In the genomic region with DNA sequence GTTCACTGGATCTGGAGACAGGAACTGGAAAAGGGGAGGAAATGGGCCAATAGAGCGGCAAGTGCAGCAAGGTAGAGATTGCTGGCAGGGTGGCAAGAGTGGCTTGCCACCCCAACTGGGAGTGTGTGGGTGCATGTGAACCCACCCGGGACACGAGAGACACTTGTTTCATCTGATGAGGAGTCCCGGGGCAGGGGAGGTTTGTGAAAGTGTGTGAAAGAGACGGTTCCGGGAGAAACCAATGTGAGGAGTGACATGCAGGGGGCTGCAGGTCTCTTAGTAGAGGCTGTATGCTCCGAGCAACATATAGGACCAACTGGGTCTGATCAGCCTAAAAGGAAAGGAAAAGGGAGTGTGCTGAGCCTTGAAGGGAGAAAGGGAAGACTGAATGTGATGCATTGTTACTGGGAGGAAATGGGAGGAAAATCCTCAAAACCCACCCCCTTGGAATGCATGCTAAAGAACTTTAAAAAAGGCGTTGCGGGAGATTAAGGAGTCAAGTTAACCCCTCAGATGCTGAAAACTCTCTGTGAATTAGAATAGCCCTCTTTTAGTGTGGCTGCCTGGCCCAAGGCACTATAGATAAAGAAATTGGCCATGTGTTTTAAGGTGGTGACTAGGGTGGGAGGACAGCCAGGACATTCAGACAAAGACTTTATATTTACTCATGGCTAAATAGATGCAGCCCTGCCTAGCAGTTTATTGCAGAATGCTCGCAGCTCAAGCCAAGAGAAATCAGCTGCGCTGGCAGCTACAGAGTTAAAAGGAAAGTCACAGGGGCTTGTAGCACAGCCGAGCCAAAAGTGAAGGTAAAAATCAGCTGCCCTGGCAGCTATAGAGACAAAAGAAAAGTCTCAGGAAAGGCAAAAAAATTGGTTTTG, we compare ENCODE assay signal across 8 cellular contexts. TPM values are rescaled to one million over a fixed set of nuclear protein-coding genes. Genes with fewer than 3 reads are reported as not detected.
A peak's percentile ranks its signal among the peaks of the same experiment; 100 is the strongest.
DNase-seq lines count a peak whose midpoint lies in the region; ATAC-seq, FAIRE-seq and TF ChIP-seq lines count a peak whose summit lies in the region.

No MANE protein-coding gene starts in this region.

- H3K4me3 Mint-ChIP-seq in activated CD4-positive, alpha-beta memory T cell treated with anti-CD3 and anti-CD28 coated beads for 36 hours, result no peak overlapping the region

- H3K36me3 Mint-ChIP-seq in activated CD4-positive, alpha-beta memory T cell treated with anti-CD3 and anti-CD28 coated beads for 36 hours, result no peaks in the 10 kb centered on the region

- H3K79me2 ChIP-seq in HepG2 (ENCODE audit: insufficient read depth, low read length), result no peaks in the 10 kb centered on the region

- H3K27me3 ChIP-seq in right lobe of liver, result no peaks in the 10 kb centered on the region
- H3K27me3 ChIP-seq in HepG2 (ENCODE audit: control insufficient read depth in 1 of 2, insufficient read depth in 2 of 2, low read length in 2 of 2), result no peaks in the 10 kb centered on the region
- no peaks in the 10 kb centered on the region for H3K27me3 ChIP-seq in iPS-18a (ENCODE audit: control insufficient read depth, insufficient read depth, low read length)
- no peaks in the 10 kb centered on the region for H3K27me3 ChIP-seq in thymus (ENCODE audit: control insufficient read depth, insufficient read depth)

- H3K9me3 Mint-ChIP-seq in activated CD4-positive, alpha-beta memory T cell treated with anti-CD3 and anti-CD28 coated beads for 36 hours, result no peaks in the 10 kb centered on the region

- H3K27ac Mint-ChIP-seq in activated CD4-positive, alpha-beta memory T cell treated with anti-CD3 and anti-CD28 coated beads for 36 hours, result no peak overlapping the region

- H3K9me3 ChIP-seq in right lobe of liver, result no peaks in the 10 kb centered on the region
- no peaks in the 10 kb centered on the region for H3K9me3 ChIP-seq in HepG2 (ENCODE audit: low read length)
- peaks cover 4% of the 10 kb centered on the region for H3K9me3 ChIP-seq in iPS-18a (ENCODE audit: control insufficient read depth, low read depth, low read length)
- H3K9me3 ChIP-seq in thymus (ENCODE audit: control insufficient read depth), result no peaks in the 10 kb centered on the region

- no peak overlapping the region for H3K27ac ChIP-seq in right lobe of liver
- H3K27ac ChIP-seq in HepG2 (ENCODE audit: extremely low read length, insufficient read depth, low read length), result no peak overlapping the region
- peak overlapping the region; percentile 71 for H3K27ac ChIP-seq in iPS-18a (ENCODE audit: low read length)
- H3K27ac ChIP-seq in thymus (ENCODE audit: low read depth), result peak overlapping the region; percentile 25

- H3K36me3 ChIP-seq in right lobe of liver, result no peaks in the 10 kb centered on the region
- H3K36me3 ChIP-seq in HepG2 (replicated peaks in 1 of 2; ENCODE audit: control insufficient read depth in 1 of 2, insufficient read depth in 2 of 2, low read length in 2 of 2), result no peaks in the 10 kb centered on the region
- H3K36me3 ChIP-seq in iPS-18a (ENCODE audit: control insufficient read depth, low read depth, low read length), result no peaks in the 10 kb centered on the region
- peaks cover 3% of the 10 kb centered on the region for H3K36me3 ChIP-seq in thymus (ENCODE audit: control insufficient read depth, insufficient read depth)

- TF ChIP-seq EP300 in HepG2 (IDR thresholded peaks at IDR 0.05; ENCODE audit: low read depth in 2 of 2, low read length in 2 of 2), result no peak
- no peak for TF ChIP-seq EP300 in HepG2 (CRISPR knock-in tag; IDR thresholded peaks at IDR 0.05; ENCODE audit: borderline replicate concordance)

- intact Hi-C loops in right lobe of liver (cut with DNase I) (no loop called here), HepG2 (cut with micrococcal nuclease; ENCODE audit: unreplicated experiment) (no loop called here), lower leg skin (cut with DNase I; ENCODE audit: low total_unique reads) (no loop called here)
- intact Hi-C loops in activated CD4-positive, alpha-beta memory T cell treated with anti-CD3 and anti-CD28 coated beads for 36 hours (cut with micrococcal nuclease), result loop anchor here (5.0 kb wide), 2 partner anchors 176 to 191 kb away; no protein-coding TSS in a partner anchor

- CTCF ChIA-PET in HepG2 (lab: Yijun Ruan, JAX; ENCODE audit: low intra/inter-chr PET ratio, low total read pairs), result no interaction called here
- CTCF ChIA-PET in activated CD4-positive, alpha-beta memory T cell treated with anti-CD3 and anti-CD28 coated beads for 36 hours (lab: Charles Lee), result interaction anchor here (0.7 to 4.6 kb wide), 8 partner anchors 9 to 230 kb away, joined by 3 to 33 read pairs (median 3); a partner anchor contains a TSS

- TF ChIP-seq CTCF in right lobe of liver (IDR thresholded peaks at IDR 0.05), result no peak
- TF ChIP-seq CTCF in HepG2 (CRISPR knock-in tag; IDR thresholded peaks at IDR 0.05), result no peak
- no peak for TF ChIP-seq CTCF in D721Med (IDR thresholded peaks at IDR 0.05; ENCODE audit: insufficient read depth, missing control alignments)
- TF ChIP-seq CTCF in lower leg skin (IDR thresholded peaks at IDR 0.05), result no peak

- TF ChIP-seq POLR2A in right lobe of liver (IDR thresholded peaks at IDR 0.05) (no peak), HepG2 (IDR thresholded peaks at IDR 0.05; ENCODE audit: insufficient read depth in 1 of 2, low read depth in 2 of 2, low read length in 2 of 2) (no peak), lower leg skin (IDR thresholded peaks at IDR 0.05) (no peak)

- FAIRE-seq in HepG2 (lab: Jason Lieb, UNC) (no peak), D721Med (lab: Jason Lieb, UNC) (no peak)

- H3K4me2 ChIP-seq in HepG2 (ENCODE audit: low read depth, low read length), result no peak overlapping the region

- WGBS in right lobe of liver (ENCODE audit: insufficient coverage, low coverage, low lambda C conversion rate, missing lambda C conversion rate), result 33% methylated on average over 12 of the region's 12 CpGs
- WGBS in HepG2 (ENCODE audit: low lambda C conversion rate), result 39% methylated on average over 12 of the region's 12 CpGs
- WGBS in thymus, result 53% methylated on average over 12 of the region's 12 CpGs
- WGBS in lower leg skin, 2 donors, result 37 to 40% methylated on average over 12 of the region's 12 CpGs

- ATAC-seq in right lobe of liver, result no peak
- ATAC-seq in HepG2, result no peak

- no peaks in the 10 kb centered on the region for H3K4me1 ChIP-seq in right lobe of liver
- H3K4me1 ChIP-seq in HepG2 (ENCODE audit: insufficient read depth, low read length), result no peaks in the 10 kb centered on the region
- peaks cover 32% of the 10 kb centered on the region for H3K4me1 ChIP-seq in iPS-18a (ENCODE audit: control insufficient read depth, low read depth, low read length)
- H3K4me1 ChIP-seq in thymus (ENCODE audit: control insufficient read depth, insufficient read depth, low read length), result peaks cover 17% of the 10 kb centered on the region

- no peaks in the 10 kb centered on the region for H3K27me3 Mint-ChIP-seq in activated CD4-positive, alpha-beta memory T cell treated with anti-CD3 and anti-CD28 coated beads for 36 hours

- TF ChIP-seq RAD21 in HepG2 (CRISPR knock-in tag; IDR thresholded peaks at IDR 0.05), result no peak

- BruUV-seq in HepG2 (replicated peaks; lab: Mats Ljungman, UMichigan), result no TSS peak

- no peak for DNase-seq in right lobe of liver
- DNase-seq in HepG2 (ENCODE audit: low spot score), result no peak
- peak; percentile 31 for DNase-seq in activated CD4-positive, alpha-beta memory T cell treated with anti-CD3 and anti-CD28 coated beads for 36 hours
- DNase-seq in GF-D8 (lab: John Stamatoyannopoulos, UW), result no peak
- DNase-seq in D721Med (ENCODE audit: insufficient read length, low spot score), result no peak
- DNase-seq in lower leg skin (ENCODE audit: low spot score in 2 of 2), result no peak

- peaks cover 8% of the 10 kb centered on the region for H3K4me1 Mint-ChIP-seq in activated CD4-positive, alpha-beta memory T cell treated with anti-CD3 and anti-CD28 coated beads for 36 hours (ENCODE audit: low read depth)

- no peak overlapping the region for H2AFZ ChIP-seq in HepG2 (ENCODE audit: low read length)

- H3K9ac ChIP-seq in HepG2 (ENCODE audit: insufficient read depth, low read depth, low read length) (no peak overlapping the region), iPS-18a (ENCODE audit: low read length) (peak overlapping the region; percentile 68)

- H4K20me1 ChIP-seq in HepG2 (ENCODE audit: insufficient read depth, low read length), result no peaks in the 10 kb centered on the region

- H3K4me3 ChIP-seq in right lobe of liver (peak overlapping the region; percentile 4 to 37 (median 22)), HepG2 (replicated peaks in 1 of 3; ENCODE audit: insufficient read depth in 1 of 3, low read depth in 2 of 3, low read length in 3 of 3) (no peak overlapping the region), iPS-18a (ENCODE audit: low read length) (peak overlapping the region; percentile 64), thymus (ENCODE audit: low read length) (peak overlapping the region; percentile 59), lower leg skin (ENCODE audit: low read depth, poor library complexity, severe bottlenecking) (no peak overlapping the region)

- in situ Hi-C loops in HepG2 (cut with HindIII; ENCODE audit: extremely low pct_ligation_motif_present, low pct_unique_long_range_greater_than_20kb), result no loop called here

- POLR2A ChIA-PET in HepG2 (lab: Yijun Ruan, JAX), result no interaction called here
- POLR2A ChIA-PET in activated CD4-positive, alpha-beta memory T cell treated with anti-CD3 and anti-CD28 coated beads for 36 hours (lab: Charles Lee), result interaction anchor here (1.3 kb wide), 1 partner anchor 13 kb away, joined by 3 read pairs; no protein-coding TSS in a partner anchor

RNA-seq across cellular contexts. Expression of a gene that starts 9.1 kb away (rescaled TPM):
- not detected for total RNA-seq in right lobe of liver
- not detected in 2 replicates for total RNA-seq in HepG2 (2016; rRNA removed; fragmentation: Illumina TruSeq; extraction: Trizol)
- total RNA-seq in HepG2 (2016; cell fraction: cytosol; rRNA removed; fragmentation: Illumina TruSeq; extraction: Trizol; ENCODE audit: low read depth), result not detected in 2 replicates
- not detected in 2 replicates for total RNA-seq in HepG2 (2016; cell fraction: insoluble cytoplasmic fraction; rRNA removed; fragmentation: Illumina TruSeq; extraction: Trizol)
- total RNA-seq in HepG2 (2016; cell fraction: membrane; rRNA removed; fragmentation: Illumina TruSeq; extraction: Trizol), result not detected in 2 replicates
- total RNA-seq in HepG2 (2016; cell fraction: nucleus; rRNA removed; fragmentation: Illumina TruSeq; extraction: Trizol), result not detected in 2 replicates
- not detected in 2 replicates for polyA plus RNA-seq in HepG2 (2011; rRNA removed)
- not detected in 2 replicates for polyA plus RNA-seq in HepG2 (2011; cell fraction: cytosol; rRNA removed)
- not detected in 2 replicates for polyA plus RNA-seq in HepG2 (2011; cell fraction: nucleus; rRNA removed)
- polyA plus RNA-seq in HepG2 (2012), result not detected in 2 replicates
- not detected in 2 replicates for polyA plus RNA-seq in HepG2 (2016; cell fraction: cytosol; fragmentation: Illumina TruSeq; extraction: Trizol; ENCODE audit: low read depth)
- not detected in 2 replicates for polyA plus RNA-seq in HepG2 (2016; cell fraction: insoluble cytoplasmic fraction; fragmentation: Illumina TruSeq; extraction: Trizol; ENCODE audit: low read depth)
- not detected in 2 replicates for polyA plus RNA-seq in HepG2 (2016; cell fraction: membrane; fragmentation: Illumina TruSeq; extraction: Trizol; ENCODE audit: low read depth)
- polyA plus RNA-seq in HepG2 (2016; cell fraction: nucleus; fragmentation: Illumina TruSeq; extraction: Trizol; ENCODE audit: insufficient read depth, low read depth), result not detected in 2 replicates
- not detected in 2 replicates for polyA minus RNA-seq in HepG2 (2011; rRNA and poly(A)+ RNA removed; ENCODE audit: low replicate concordance)
- not detected in 2 replicates for polyA minus RNA-seq in HepG2 (2011; cell fraction: cytosol; rRNA and poly(A)+ RNA removed)
- polyA minus RNA-seq in HepG2 (2011; cell fraction: nucleus; rRNA and poly(A)+ RNA removed), result not detected in 2 replicates
- not detected for total RNA-seq in activated CD4-positive, alpha-beta memory T cell treated with anti-CD3 and anti-CD28 coated beads for 36 hours
- polyA plus RNA-seq in thymus, result 0.11 TPM
- total RNA-seq in lower leg skin, result not detected

RNA-seq across cellular contexts. Expression of a gene that starts 29.8 kb away (rescaled TPM):
- total RNA-seq in right lobe of liver, result under 1 TPM in 2 of 6 experiments, not detected in 4; 0.25 to 0.40 TPM
- total RNA-seq in HepG2 (2016; rRNA removed; fragmentation: Illumina TruSeq; extraction: Trizol), result not detected in 2 replicates
- not detected in 2 replicates for total RNA-seq in HepG2 (2016; cell fraction: cytosol; rRNA removed; fragmentation: Illumina TruSeq; extraction: Trizol; ENCODE audit: low read depth)
- total RNA-seq in HepG2 (2016; cell fraction: insoluble cytoplasmic fraction; rRNA removed; fragmentation: Illumina TruSeq; extraction: Trizol), result not detected in 2 replicates
- total RNA-seq in HepG2 (2016; cell fraction: membrane; rRNA removed; fragmentation: Illumina TruSeq; extraction: Trizol), result not detected in 2 replicates
- not detected in 2 replicates for total RNA-seq in HepG2 (2016; cell fraction: nucleus; rRNA removed; fragmentation: Illumina TruSeq; extraction: Trizol)
- polyA plus RNA-seq in HepG2 (2011; rRNA removed), result not detected in 2 replicates
- 0.03 TPM in 1 of 2 replicates, not detected in the other for polyA plus RNA-seq in HepG2 (2011; cell fraction: cytosol; rRNA removed)
- 0.05 TPM in 1 of 2 replicates, not detected in the other for polyA plus RNA-seq in HepG2 (2011; cell fraction: nucleus; rRNA removed)
- not detected in 2 replicates for polyA plus RNA-seq in HepG2 (2012)
- polyA plus RNA-seq in HepG2 (2016; cell fraction: cytosol; fragmentation: Illumina TruSeq; extraction: Trizol; ENCODE audit: low read depth), result not detected in 2 replicates
- polyA plus RNA-seq in HepG2 (2016; cell fraction: insoluble cytoplasmic fraction; fragmentation: Illumina TruSeq; extraction: Trizol; ENCODE audit: low read depth), result not detected in 2 replicates
- not detected in 2 replicates for polyA plus RNA-seq in HepG2 (2016; cell fraction: membrane; fragmentation: Illumina TruSeq; extraction: Trizol; ENCODE audit: low read depth)
- not detected in 2 replicates for polyA plus RNA-seq in HepG2 (2016; cell fraction: nucleus; fragmentation: Illumina TruSeq; extraction: Trizol; ENCODE audit: insufficient read depth, low read depth)
- polyA minus RNA-seq in HepG2 (2011; rRNA and poly(A)+ RNA removed; ENCODE audit: low replicate concordance), result not detected in 2 replicates
- not detected in 2 replicates for polyA minus RNA-seq in HepG2 (2011; cell fraction: cytosol; rRNA and poly(A)+ RNA removed)
- not detected in 2 replicates for polyA minus RNA-seq in HepG2 (2011; cell fraction: nucleus; rRNA and poly(A)+ RNA removed)
- total RNA-seq in activated CD4-positive, alpha-beta memory T cell treated with anti-CD3 and anti-CD28 coated beads for 36 hours, result 10 to 100 TPM; 34.2 to 34.5 TPM
- 23.5 TPM for polyA plus RNA-seq in thymus
- total RNA-seq in lower leg skin, result 1 to 10 TPM; 2.7 to 8.2 (median 5.6) TPM

Comparison
In these comparisons a context has a peak if more than half of its experiments do, and no peak if none do; other contexts are left out.
1. H3K4me3 ChIP-seq: peak in right lobe of liver (3 of 3), iPS-18a (single experiment) and thymus (single experiment); none in HepG2 (0 of 3) and lower leg skin (single experiment).
2. H3K27ac ChIP-seq: peak in iPS-18a (single experiment) and thymus (single experiment); none in right lobe of liver (0 of 3) and HepG2 (single experiment).